8 cellular contexts compared by ENCODE assay signal in genomic region chr6:10747251-10747972, GRCh38. TPM values are rescaled to one million over a fixed set of nuclear protein-coding genes. Genes with fewer than 3 reads are reported as not detected.
DNase-seq lines count a peak whose midpoint lies in the region; ATAC-seq, FAIRE-seq and TF ChIP-seq lines count a peak whose summit lies in the region.

TSS of gene TMEM14B (plus strand) at chr6:10747805. CDS start at chr6:10749246, 1,441 bp downstream.

- no peak for FAIRE-seq in bronchial epithelial cell (lab: Jason Lieb, UNC)

- TF ChIP-seq CTCF in WI38 (IDR thresholded peaks at IDR 0.05; ENCODE audit: low read depth, low read length) = no peak
- TF ChIP-seq CTCF in bronchial epithelial cell (IDR thresholded peaks at IDR 0.05; ENCODE audit: insufficient read depth, low read length, severe bottlenecking) = no peak

- H3K27me3 ChIP-seq in bronchial epithelial cell (ENCODE audit: control insufficient read depth, insufficient read depth, low read length) = no peaks in the 10 kb centered on the region

- peaks cover 8% of the 10 kb centered on the region for H3K36me3 ChIP-seq in bronchial epithelial cell (ENCODE audit: control insufficient read depth, insufficient read depth, low read length)

- peak within 1 kb of the TSS; percentile 89 for H3K4me3 ChIP-seq in WI38 (ENCODE audit: low read depth, low read length)
- H3K4me3 ChIP-seq in bronchial epithelial cell (ENCODE audit: low read depth, low read length) = peak within 1 kb of the TSS; percentile 70

- in situ Hi-C loops in ACHN (cut with HindIII; ENCODE audit: low pct_ligation_motif_present, low pct_unique_long_range_greater_than_20kb, low sequenced_read_pairs) = no loop called here

- ATAC-seq in GM18873 (IDR thresholded peaks at IDR 0.05; ENCODE audit: low FRiP score, unreplicated experiment) = peak; percentile 88
- ATAC-seq in HG03139 (IDR thresholded peaks at IDR 0.05; ENCODE audit: unreplicated experiment) = peak; percentile 94

- DNase-seq in ACHN = peak; percentile 96
- DNase-seq in NCI-H2227 (lab: John Stamatoyannopoulos, UW; ENCODE audit: unreplicated experiment) = peak; percentile 99
- DNase-seq in bronchial epithelial cell (ENCODE audit: low read depth) = peak; percentile 89
- DNase-seq in iPS-NIHi11 (ENCODE audit: low spot score) = peak; percentile 100
- DNase-seq in smooth muscle cell of the brain vasculature (ENCODE audit: low read depth, low spot score) = peak; percentile 90

RNA-seq across cellular contexts. Expression of gene TMEM14B, which starts in this region (rescaled TPM):
- total RNA-seq in bronchial epithelial cell = 55.8 and 86.2 TPM in 2 replicates

Comparison
In these comparisons a context has a peak if more than half of its experiments do, and no peak if none do; other contexts are left out.
1. Peak in every context shown above with its lines: DNase-seq, ATAC-seq and H3K4me3 ChIP-seq.